1 cellular context compared by ENCODE assay signal in the genomic region with DNA sequence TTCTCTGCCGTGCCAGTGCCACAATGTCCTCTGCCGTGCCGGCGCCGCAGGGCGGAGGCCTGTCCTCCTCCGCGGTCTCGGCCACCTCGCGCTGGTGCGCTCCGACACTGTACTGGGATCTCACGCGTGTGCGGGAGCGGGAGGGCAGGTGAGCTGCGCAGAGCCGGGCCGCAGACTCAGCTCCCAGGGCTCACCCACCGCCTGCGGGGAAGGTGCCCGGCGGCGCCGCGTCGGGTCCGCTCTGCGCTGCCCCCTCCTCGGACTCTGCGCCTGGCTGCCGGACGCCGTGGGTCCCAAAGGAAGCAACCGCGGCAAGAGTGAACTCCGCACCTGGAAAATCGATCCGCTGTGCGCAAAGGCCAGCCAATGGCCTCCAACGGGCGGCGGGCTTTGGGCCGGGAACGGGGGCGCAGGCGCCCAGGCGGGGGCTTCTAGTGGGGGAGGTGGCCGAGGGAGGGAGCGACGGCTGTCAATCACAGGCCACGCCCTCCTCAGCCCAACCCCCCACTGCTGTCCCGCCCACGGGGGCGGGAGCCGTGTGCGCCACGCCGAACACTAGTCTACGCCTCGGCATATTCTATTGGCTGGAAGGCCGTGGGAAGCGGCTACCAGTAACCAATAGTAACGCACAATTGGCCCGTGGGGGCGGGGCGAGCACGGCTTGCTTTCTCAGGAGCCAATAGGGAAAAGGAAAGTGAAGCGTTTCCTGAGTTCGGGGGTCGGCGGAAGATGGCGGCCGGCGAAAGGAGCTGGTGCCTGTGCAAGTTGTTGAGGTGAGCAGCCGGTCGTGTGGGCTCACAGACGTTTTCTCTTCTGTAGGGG.
A peak's percentile ranks its signal among the peaks of the same experiment; 100 is the strongest.
TF ChIP-seq lines count a peak whose summit lies in the region.

A gene with protein sequence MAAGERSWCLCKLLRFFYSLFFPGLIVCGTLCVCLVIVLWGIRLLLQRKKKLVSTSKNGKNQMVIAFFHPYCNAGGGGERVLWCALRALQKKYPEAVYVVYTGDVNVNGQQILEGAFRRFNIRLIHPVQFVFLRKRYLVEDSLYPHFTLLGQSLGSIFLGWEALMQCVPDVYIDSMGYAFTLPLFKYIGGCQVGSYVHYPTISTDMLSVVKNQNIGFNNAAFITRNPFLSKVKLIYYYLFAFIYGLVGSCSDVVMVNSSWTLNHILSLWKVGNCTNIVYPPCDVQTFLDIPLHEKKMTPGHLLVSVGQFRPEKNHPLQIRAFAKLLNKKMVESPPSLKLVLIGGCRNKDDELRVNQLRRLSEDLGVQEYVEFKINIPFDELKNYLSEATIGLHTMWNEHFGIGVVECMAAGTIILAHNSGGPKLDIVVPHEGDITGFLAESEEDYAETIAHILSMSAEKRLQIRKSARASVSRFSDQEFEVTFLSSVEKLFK (plus strand): TSS at position 709 of the 822 bp plus-strand sequence. CDS start 21 bp downstream, at position 730.

TF ChIP-seq in H1, 55 proteins besides CTCF, POLR2A, EP300 and RAD21:
- TF ChIP-seq SIN3A (conservative IDR thresholded peaks at IDR 0.05 in 1 of 2, IDR thresholded peaks at IDR 0.05 in 1 of 2; ENCODE audit: low read depth in 1 of 2, low read length in 2 of 2) (no peak; a peak in 2 of 4 replicates), EZH2 (IDR thresholded peaks at IDR 0.05; ENCODE audit: low read depth, low read length, severe bottlenecking) (no peak), PHF8 (conservative IDR thresholded peaks at IDR 0.05; ENCODE audit: low read depth, low read length) (peak; percentile 56), FOSL1 (IDR thresholded peaks at IDR 0.05; ENCODE audit: insufficient read depth, low read depth, low read length) (no peak), CHD1 (IDR thresholded peaks at IDR 0.05; ENCODE audit: low read depth, low read length) (no peak), RXRA (IDR thresholded peaks at IDR 0.05; ENCODE audit: insufficient read depth, low read depth, low read length) (no peak), TBP (IDR thresholded peaks at IDR 0.05; ENCODE audit: low read depth, low read length) (peak; percentile 83), NRF1 (IDR thresholded peaks at IDR 0.05; ENCODE audit: low read depth, low read length) (0 out of 2 replicates have a peak, but pooled peaks have one; percentile 2), TCF12 (IDR thresholded peaks at IDR 0.05; ENCODE audit: low read depth, low read length) (no peak), YY1 (IDR thresholded peaks at IDR 0.05; ENCODE audit: low read depth, low read length) (peak; percentile 95), SIRT6 (IDR thresholded peaks at IDR 0.05; ENCODE audit: low read length) (no peak), TEAD4 (IDR thresholded peaks at IDR 0.05; ENCODE audit: low read depth, low read length) (no peak), TAF7 (optimal IDR thresholded peaks at IDR 0.05; ENCODE audit: borderline replicate concordance, low read depth, low read length) (peak; percentile 70), ZNF274 (IDR thresholded peaks at IDR 0.05; ENCODE audit: borderline replicate concordance, extremely low read depth, low read length) (no peak), POU5F1 (IDR thresholded peaks at IDR 0.05; ENCODE audit: low read depth, low read length) (no peak), GABPA (IDR thresholded peaks at IDR 0.05; ENCODE audit: borderline replicate concordance, insufficient read depth, low read length) (no peak), BACH1 (IDR thresholded peaks at IDR 0.05; ENCODE audit: low read length) (peak; percentile 62), RBBP5 (IDR thresholded peaks at IDR 0.05; ENCODE audit: borderline replicate concordance, low read depth, low read length) (no peak), EGR1 (IDR thresholded peaks at IDR 0.05; ENCODE audit: borderline replicate concordance, low read depth, low read length) (peak; percentile 74), HDAC6 (IDR thresholded peaks at IDR 0.05; ENCODE audit: low read depth, low read length) (no peak), SIX5 (IDR thresholded peaks at IDR 0.05; ENCODE audit: low read depth, low read length) (no peak), RNF2 (IDR thresholded peaks at IDR 0.05; ENCODE audit: borderline replicate concordance, low read depth, low read length, missing control alignments, poor library complexity, severe bottlenecking) (no peak), JUN (IDR thresholded peaks at IDR 0.05; ENCODE audit: low read depth, low read length) (no peak), TAF1 (IDR thresholded peaks at IDR 0.05; ENCODE audit: low read depth, low read length) (peak; percentile 89), KDM5A (IDR thresholded peaks at IDR 0.05; ENCODE audit: low read length) (peak; percentile 95), SUZ12 (IDR thresholded peaks at IDR 0.05; ENCODE audit: low read length) (no peak; the same call in 1 of the 2 replicates), BRCA1 (IDR thresholded peaks at IDR 0.05; ENCODE audit: low read depth, low read length) (no peak), CREB1 (IDR thresholded peaks at IDR 0.05) (no peak; the same call in none of the 2 replicates), KDM4A (IDR thresholded peaks at IDR 0.05; ENCODE audit: low read depth, low read length, severe bottlenecking) (peak; percentile 100), CHD2 (IDR thresholded peaks at IDR 0.05; ENCODE audit: low read length) (peak; percentile 60), SP2 (IDR thresholded peaks at IDR 0.05; ENCODE audit: low read length) (peak; percentile 62), SP1 (IDR thresholded peaks at IDR 0.05; ENCODE audit: low read depth, low read length) (peak; percentile 96), KDM1A (IDR thresholded peaks at IDR 0.05; ENCODE audit: borderline replicate concordance, low read length) (no peak), MAFK (IDR thresholded peaks at IDR 0.05; ENCODE audit: low read depth, low read length) (no peak), CBX5 (IDR thresholded peaks at IDR 0.05; ENCODE audit: low read depth, low read length) (no peak), POLR2AphosphoS5 (IDR thresholded peaks at IDR 0.05; ENCODE audit: low read depth, low read length) (peak; percentile 78), CTBP2 (IDR thresholded peaks at IDR 0.05; ENCODE audit: borderline replicate concordance, insufficient read depth, insufficient read length, low read length) (no peak), SP4 (IDR thresholded peaks at IDR 0.05; ENCODE audit: low read length) (peak; percentile 96), CEBPB (IDR thresholded peaks at IDR 0.05; ENCODE audit: low read depth, low read length) (no peak), GTF2F1 (IDR thresholded peaks at IDR 0.05; ENCODE audit: borderline replicate concordance, low read depth, low read length) (no peak), NANOG (IDR thresholded peaks at IDR 0.05; ENCODE audit: insufficient read depth, low read depth, low read length, poor library complexity, severe bottlenecking) (peak; percentile 39), SAP30 (IDR thresholded peaks at IDR 0.05; ENCODE audit: insufficient read depth, insufficient replicate concordance, low read length) (no peak), ASH2L (IDR thresholded peaks at IDR 0.05; ENCODE audit: low read length) (peak; percentile 68), CBX8 (IDR thresholded peaks at IDR 0.05; ENCODE audit: borderline replicate concordance, low read depth, low read length) (no peak), BCL11A (IDR thresholded peaks at IDR 0.05; ENCODE audit: low read depth in 2 of 2, low read length in 2 of 2) (no peak), JUND (IDR thresholded peaks at IDR 0.05; ENCODE audit: low read length) (no peak), SRF (IDR thresholded peaks at IDR 0.05; ENCODE audit: low read depth, low read length) (no peak)
- TF ChIP-seq, protein P1, sequence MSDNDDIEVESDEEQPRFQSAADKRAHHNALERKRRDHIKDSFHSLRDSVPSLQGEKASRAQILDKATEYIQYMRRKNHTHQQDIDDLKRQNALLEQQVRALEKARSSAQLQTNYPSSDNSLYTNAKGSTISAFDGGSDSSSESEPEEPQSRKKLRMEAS (IDR thresholded peaks at IDR 0.05) = peak; percentile 31; the same call in 1 of the 2 replicates
- TF ChIP-seq, protein P2, sequence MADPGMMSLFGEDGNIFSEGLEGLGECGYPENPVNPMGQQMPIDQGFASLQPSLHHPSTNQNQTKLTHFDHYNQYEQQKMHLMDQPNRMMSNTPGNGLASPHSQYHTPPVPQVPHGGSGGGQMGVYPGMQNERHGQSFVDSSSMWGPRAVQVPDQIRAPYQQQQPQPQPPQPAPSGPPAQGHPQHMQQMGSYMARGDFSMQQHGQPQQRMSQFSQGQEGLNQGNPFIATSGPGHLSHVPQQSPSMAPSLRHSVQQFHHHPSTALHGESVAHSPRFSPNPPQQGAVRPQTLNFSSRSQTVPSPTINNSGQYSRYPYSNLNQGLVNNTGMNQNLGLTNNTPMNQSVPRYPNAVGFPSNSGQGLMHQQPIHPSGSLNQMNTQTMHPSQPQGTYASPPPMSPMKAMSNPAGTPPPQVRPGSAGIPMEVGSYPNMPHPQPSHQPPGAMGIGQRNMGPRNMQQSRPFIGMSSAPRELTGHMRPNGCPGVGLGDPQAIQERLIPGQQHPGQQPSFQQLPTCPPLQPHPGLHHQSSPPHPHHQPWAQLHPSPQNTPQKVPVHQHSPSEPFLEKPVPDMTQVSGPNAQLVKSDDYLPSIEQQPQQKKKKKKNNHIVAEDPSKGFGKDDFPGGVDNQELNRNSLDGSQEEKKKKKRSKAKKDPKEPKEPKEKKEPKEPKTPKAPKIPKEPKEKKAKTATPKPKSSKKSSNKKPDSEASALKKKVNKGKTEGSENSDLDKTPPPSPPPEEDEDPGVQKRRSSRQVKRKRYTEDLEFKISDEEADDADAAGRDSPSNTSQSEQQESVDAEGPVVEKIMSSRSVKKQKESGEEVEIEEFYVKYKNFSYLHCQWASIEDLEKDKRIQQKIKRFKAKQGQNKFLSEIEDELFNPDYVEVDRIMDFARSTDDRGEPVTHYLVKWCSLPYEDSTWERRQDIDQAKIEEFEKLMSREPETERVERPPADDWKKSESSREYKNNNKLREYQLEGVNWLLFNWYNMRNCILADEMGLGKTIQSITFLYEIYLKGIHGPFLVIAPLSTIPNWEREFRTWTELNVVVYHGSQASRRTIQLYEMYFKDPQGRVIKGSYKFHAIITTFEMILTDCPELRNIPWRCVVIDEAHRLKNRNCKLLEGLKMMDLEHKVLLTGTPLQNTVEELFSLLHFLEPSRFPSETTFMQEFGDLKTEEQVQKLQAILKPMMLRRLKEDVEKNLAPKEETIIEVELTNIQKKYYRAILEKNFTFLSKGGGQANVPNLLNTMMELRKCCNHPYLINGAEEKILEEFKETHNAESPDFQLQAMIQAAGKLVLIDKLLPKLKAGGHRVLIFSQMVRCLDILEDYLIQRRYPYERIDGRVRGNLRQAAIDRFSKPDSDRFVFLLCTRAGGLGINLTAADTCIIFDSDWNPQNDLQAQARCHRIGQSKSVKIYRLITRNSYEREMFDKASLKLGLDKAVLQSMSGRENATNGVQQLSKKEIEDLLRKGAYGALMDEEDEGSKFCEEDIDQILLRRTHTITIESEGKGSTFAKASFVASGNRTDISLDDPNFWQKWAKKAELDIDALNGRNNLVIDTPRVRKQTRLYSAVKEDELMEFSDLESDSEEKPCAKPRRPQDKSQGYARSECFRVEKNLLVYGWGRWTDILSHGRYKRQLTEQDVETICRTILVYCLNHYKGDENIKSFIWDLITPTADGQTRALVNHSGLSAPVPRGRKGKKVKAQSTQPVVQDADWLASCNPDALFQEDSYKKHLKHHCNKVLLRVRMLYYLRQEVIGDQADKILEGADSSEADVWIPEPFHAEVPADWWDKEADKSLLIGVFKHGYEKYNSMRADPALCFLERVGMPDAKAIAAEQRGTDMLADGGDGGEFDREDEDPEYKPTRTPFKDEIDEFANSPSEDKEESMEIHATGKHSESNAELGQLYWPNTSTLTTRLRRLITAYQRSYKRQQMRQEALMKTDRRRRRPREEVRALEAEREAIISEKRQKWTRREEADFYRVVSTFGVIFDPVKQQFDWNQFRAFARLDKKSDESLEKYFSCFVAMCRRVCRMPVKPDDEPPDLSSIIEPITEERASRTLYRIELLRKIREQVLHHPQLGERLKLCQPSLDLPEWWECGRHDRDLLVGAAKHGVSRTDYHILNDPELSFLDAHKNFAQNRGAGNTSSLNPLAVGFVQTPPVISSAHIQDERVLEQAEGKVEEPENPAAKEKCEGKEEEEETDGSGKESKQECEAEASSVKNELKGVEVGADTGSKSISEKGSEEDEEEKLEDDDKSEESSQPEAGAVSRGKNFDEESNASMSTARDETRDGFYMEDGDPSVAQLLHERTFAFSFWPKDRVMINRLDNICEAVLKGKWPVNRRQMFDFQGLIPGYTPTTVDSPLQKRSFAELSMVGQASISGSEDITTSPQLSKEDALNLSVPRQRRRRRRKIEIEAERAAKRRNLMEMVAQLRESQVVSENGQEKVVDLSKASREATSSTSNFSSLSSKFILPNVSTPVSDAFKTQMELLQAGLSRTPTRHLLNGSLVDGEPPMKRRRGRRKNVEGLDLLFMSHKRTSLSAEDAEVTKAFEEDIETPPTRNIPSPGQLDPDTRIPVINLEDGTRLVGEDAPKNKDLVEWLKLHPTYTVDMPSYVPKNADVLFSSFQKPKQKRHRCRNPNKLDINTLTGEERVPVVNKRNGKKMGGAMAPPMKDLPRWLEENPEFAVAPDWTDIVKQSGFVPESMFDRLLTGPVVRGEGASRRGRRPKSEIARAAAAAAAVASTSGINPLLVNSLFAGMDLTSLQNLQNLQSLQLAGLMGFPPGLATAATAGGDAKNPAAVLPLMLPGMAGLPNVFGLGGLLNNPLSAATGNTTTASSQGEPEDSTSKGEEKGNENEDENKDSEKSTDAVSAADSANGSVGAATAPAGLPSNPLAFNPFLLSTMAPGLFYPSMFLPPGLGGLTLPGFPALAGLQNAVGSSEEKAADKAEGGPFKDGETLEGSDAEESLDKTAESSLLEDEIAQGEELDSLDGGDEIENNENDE (IDR thresholded peaks at IDR 0.05; ENCODE audit: insufficient replicate concordance, low read length) = no peak
- TF ChIP-seq, protein P3, sequence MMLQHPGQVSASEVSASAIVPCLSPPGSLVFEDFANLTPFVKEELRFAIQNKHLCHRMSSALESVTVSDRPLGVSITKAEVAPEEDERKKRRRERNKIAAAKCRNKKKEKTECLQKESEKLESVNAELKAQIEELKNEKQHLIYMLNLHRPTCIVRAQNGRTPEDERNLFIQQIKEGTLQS (IDR thresholded peaks at IDR 0.05; ENCODE audit: insufficient read depth, low read depth, low read length) = no peak
- TF ChIP-seq, protein P4, sequence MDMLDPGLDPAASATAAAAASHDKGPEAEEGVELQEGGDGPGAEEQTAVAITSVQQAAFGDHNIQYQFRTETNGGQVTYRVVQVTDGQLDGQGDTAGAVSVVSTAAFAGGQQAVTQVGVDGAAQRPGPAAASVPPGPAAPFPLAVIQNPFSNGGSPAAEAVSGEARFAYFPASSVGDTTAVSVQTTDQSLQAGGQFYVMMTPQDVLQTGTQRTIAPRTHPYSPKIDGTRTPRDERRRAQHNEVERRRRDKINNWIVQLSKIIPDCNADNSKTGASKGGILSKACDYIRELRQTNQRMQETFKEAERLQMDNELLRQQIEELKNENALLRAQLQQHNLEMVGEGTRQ (IDR thresholded peaks at IDR 0.05; ENCODE audit: low read length) = no peak
- TF ChIP-seq, protein P5, sequence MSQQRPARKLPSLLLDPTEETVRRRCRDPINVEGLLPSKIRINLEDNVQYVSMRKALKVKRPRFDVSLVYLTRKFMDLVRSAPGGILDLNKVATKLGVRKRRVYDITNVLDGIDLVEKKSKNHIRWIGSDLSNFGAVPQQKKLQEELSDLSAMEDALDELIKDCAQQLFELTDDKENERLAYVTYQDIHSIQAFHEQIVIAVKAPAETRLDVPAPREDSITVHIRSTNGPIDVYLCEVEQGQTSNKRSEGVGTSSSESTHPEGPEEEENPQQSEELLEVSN (IDR thresholded peaks at IDR 0.05) = no peak; the same call in 1 of the 2 replicates
